ENCODE assay signal across 8 cellular contexts in the genomic region with DNA sequence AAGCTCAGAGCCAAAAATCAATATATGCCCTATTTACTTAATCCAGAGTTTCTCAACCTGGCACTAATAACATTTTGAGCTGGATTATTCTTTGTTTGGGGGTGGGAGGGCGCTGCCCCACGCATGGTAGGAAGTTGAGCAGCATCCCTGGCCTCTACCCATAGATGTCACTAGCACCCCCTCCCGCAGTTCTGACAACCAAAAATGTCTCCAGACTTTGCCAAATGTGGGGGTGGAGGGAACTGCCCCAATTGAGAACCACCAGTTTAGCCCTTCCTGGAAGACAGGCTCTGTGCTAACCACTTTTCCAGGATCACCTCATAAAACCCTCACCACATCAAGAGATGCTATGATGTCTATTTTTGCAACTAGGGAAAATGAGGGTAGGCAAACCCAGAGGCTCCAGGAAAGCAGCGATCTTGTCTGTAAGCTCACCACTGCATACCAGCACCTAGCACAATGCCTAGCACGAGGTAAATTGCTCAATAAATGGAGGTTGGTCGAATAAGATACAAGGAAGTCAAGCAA. TPM values are rescaled to one million over a fixed set of nuclear protein-coding genes. Genes with fewer than 3 reads are reported as not detected.
DNase-seq lines count a peak whose midpoint lies in the region; ATAC-seq and TF ChIP-seq lines count a peak whose summit lies in the region.

No MANE protein-coding gene starts in this region.

- peaks cover 34% of the 10 kb centered on the region for H3K36me3 ChIP-seq in SJCRH30
- H3K36me3 ChIP-seq in stomach: peaks cover 23 to 37% (median 34%) of the 10 kb centered on the region in 4 donors

- H3K4me1 ChIP-seq in SJCRH30 (peaks cover 10% of the 10 kb centered on the region; the same call in 1 of the 2 replicates), stomach (peaks cover 37 to 68% (median 53%) of the 10 kb centered on the region in 4 donors)

- ATAC-seq in GM21423 (IDR thresholded peaks at IDR 0.05; ENCODE audit: unreplicated experiment): no peak
- no peak for ATAC-seq in HG03457 (IDR thresholded peaks at IDR 0.05; ENCODE audit: unreplicated experiment)

- POLR2A ChIA-PET in MCF 10A (lab: Yijun Ruan, JAX): interaction anchor here (0.8 to 8.5 kb wide), 22 partner anchors 9 to 1108 kb away, joined by 3 to 235 read pairs (median 6); partner anchors contain the start of genes BEST2, CALR, FBXW9 and GCDH

- H3K36me3 Mint-ChIP-seq in MCF 10A (ENCODE audit: insufficient read depth, unreplicated experiment): peaks cover 47% of the 10 kb centered on the region

- no peaks in the 10 kb centered on the region for H3K27me3 Mint-ChIP-seq in MCF 10A (ENCODE audit: insufficient read depth, unreplicated experiment)

- H3K9me3 Mint-ChIP-seq in MCF 10A (ENCODE audit: unreplicated experiment): no peaks in the 10 kb centered on the region

- TSS peak; percentile 32 for BruUV-seq in MCF 10A (replicated peaks; lab: Mats Ljungman, UMichigan)

- H3K4me3 Mint-ChIP-seq in MCF 10A (ENCODE audit: unreplicated experiment): peak overlapping the region; percentile 90

- WGBS in stomach, 5 donors: 0 to 3% (median 2%) methylated on average over 6 of the region's 6 CpGs

- TF ChIP-seq EP300 in stomach (IDR thresholded peaks at IDR 0.05): no peak

- peak; percentile 49 for TF ChIP-seq CTCF in GM20000 (IDR thresholded peaks at IDR 0.05; ENCODE audit: extremely low read depth, missing control alignments)
- peak; percentile 38 for TF ChIP-seq CTCF in MCF 10A (IDR thresholded peaks at IDR 0.05; ENCODE audit: unreplicated experiment)
- TF ChIP-seq CTCF in stomach (IDR thresholded peaks at IDR 0.05): no peak

- DNase-seq in AML-193 (lab: John Stamatoyannopoulos, UW) (peak; percentile 56 to 62), GM20000 (ENCODE audit: low spot score) (peak; percentile 82), SJCRH30 (peak; percentile 68), MCF 10A (ENCODE audit: unreplicated experiment) (peak; percentile 68), lung microvascular endothelial cell (ENCODE audit: low read depth in 2 of 2) (peak; percentile 35 to 40), stomach (no peak)

- TF ChIP-seq POLR2A in stomach (IDR thresholded peaks at IDR 0.05): no peak

- H3K4me3 ChIP-seq in SJCRH30 (peak overlapping the region; percentile 98), stomach (peak overlapping the region; percentile 86 to 98 (median 92))

- H3K27me3 ChIP-seq in SJCRH30: no peaks in the 10 kb centered on the region
- H3K27me3 ChIP-seq in stomach: no peaks in the 10 kb centered on the region

- peak overlapping the region; percentile 94 for H3K27ac Mint-ChIP-seq in MCF 10A (ENCODE audit: low read depth, unreplicated experiment)

- intact Hi-C loops in MCF 10A (cut with micrococcal nuclease) (loop anchor here (1.0 kb wide), 1 partner anchor 24 kb away; no protein-coding TSS in a partner anchor), stomach (cut with DNase I; ENCODE audit: low total_unique reads) (no loop called here)

- H3K9me3 ChIP-seq in SJCRH30 (replicated peaks): no peaks in the 10 kb centered on the region
- H3K9me3 ChIP-seq in stomach: no peaks in the 10 kb centered on the region

- peak overlapping the region; percentile 92 for H3K27ac ChIP-seq in SJCRH30
- H3K27ac ChIP-seq in stomach: peak overlapping the region in 4 of 5 donors; percentile 89 to 96 (median 93)

- peaks cover 25% of the 10 kb centered on the region for H3K4me1 Mint-ChIP-seq in MCF 10A (ENCODE audit: insufficient read depth, unreplicated experiment)

- CTCF ChIA-PET in MCF 10A (lab: Yijun Ruan, JAX): interaction anchor here (0.6 to 3.1 kb wide), 21 partner anchors 9 to 104 kb away, joined by 3 to 32 read pairs (median 4); partner anchors contain the start of genes PRDX2, THSD8 and TNPO2

RNA-seq across cellular contexts. Expression of gene TRIR, which starts 1.1 kb away (rescaled TPM):
- 431 and 462 TPM in 2 replicates for total RNA-seq in SJCRH30 (2014; rRNA removed; shearing (Covaris generic))
- 139 and 146 TPM in 2 replicates for total RNA-seq in MCF 10A (2022)
- total RNA-seq in lung microvascular endothelial cell: 124 and 182 TPM in 2 replicates
- total RNA-seq in stomach: 100 to 1,000 TPM; 104 to 687 (median 176) TPM
- polyA plus RNA-seq in stomach: 100 to 1,000 TPM; 341 to 367 (median 348) TPM

RNA-seq across cellular contexts. Expression of gene GET3, which starts 3.9 kb away (rescaled TPM):
- total RNA-seq in SJCRH30 (2014; rRNA removed; shearing (Covaris generic)): 79.5 and 87.1 TPM in 2 replicates
- 62.9 and 67.1 TPM in 2 replicates for total RNA-seq in MCF 10A (2022)
- total RNA-seq in lung microvascular endothelial cell: 67.8 and 73.8 TPM in 2 replicates
- 10 to 100 TPM in 3 of 5 donors, 1 to 10 TPM in 1, under 1 TPM in 1; 0.89 to 27.2 (median 15.5) TPM for total RNA-seq in stomach
- polyA plus RNA-seq in stomach: 10 to 100 TPM; 55.1 to 90.4 (median 75.5) TPM

RNA-seq across cellular contexts. Expression of gene TNPO2, which starts 9.7 kb away (rescaled TPM):
- total RNA-seq in SJCRH30 (2014; rRNA removed; shearing (Covaris generic)): 72.4 and 80.9 TPM in 2 replicates
- total RNA-seq in MCF 10A (2022) (74.7 and 89.5 TPM in 2 replicates), lung microvascular endothelial cell (14.4 and 19.4 TPM in 2 replicates), stomach (100 to 1,000 TPM in 1 of 5 donors, 10 to 100 TPM in 4; 20.6 to 143 (median 59.8) TPM)
- polyA plus RNA-seq in stomach: 10 to 100 TPM; 13.7 to 18.5 (median 17.2) TPM

RNA-seq across cellular contexts. Expression of gene BEST2, which starts 18.2 kb away (rescaled TPM):
- 0.04 and 0.10 TPM in 2 replicates for total RNA-seq in SJCRH30 (2014; rRNA removed; shearing (Covaris generic))
- total RNA-seq in MCF 10A (2022): 0.70 and 0.83 TPM in 2 replicates
- not detected in 2 replicates for total RNA-seq in lung microvascular endothelial cell
- 100 to 1,000 TPM in 1 of 5 donors, not detected in 4; 165 TPM for total RNA-seq in stomach
- polyA plus RNA-seq in stomach: under 1 TPM in 1 of 3 donors, not detected in 2; 0.08 TPM

RNA-seq across cellular contexts. Expression of gene FBXW9, which starts 37.0 kb away (rescaled TPM):
- 7.8 and 8.3 TPM in 2 replicates for total RNA-seq in SJCRH30 (2014; rRNA removed; shearing (Covaris generic))
- 10.8 and 13.8 TPM in 2 replicates for total RNA-seq in MCF 10A (2022)
- total RNA-seq in lung microvascular endothelial cell: 3.8 and 5.2 TPM in 2 replicates
- total RNA-seq in stomach: 10 to 100 TPM in 1 of 5 donors, 1 to 10 TPM in 3, under 1 TPM in 1; 0.29 to 10.9 (median 2.7) TPM
- polyA plus RNA-seq in stomach: 1 to 10 TPM; 4.6 to 9.8 (median 5.8) TPM

Comparison
In these comparisons a context has a peak if more than half of its experiments do, and no peak if none do; other contexts are left out.
1. CTCF ChIP-seq: peak in GM20000 (single experiment) and MCF 10A (single experiment); none in stomach (0 of 7).